Comparison of ENCODE assay signal across 8 cellular contexts in the genomic region with DNA sequence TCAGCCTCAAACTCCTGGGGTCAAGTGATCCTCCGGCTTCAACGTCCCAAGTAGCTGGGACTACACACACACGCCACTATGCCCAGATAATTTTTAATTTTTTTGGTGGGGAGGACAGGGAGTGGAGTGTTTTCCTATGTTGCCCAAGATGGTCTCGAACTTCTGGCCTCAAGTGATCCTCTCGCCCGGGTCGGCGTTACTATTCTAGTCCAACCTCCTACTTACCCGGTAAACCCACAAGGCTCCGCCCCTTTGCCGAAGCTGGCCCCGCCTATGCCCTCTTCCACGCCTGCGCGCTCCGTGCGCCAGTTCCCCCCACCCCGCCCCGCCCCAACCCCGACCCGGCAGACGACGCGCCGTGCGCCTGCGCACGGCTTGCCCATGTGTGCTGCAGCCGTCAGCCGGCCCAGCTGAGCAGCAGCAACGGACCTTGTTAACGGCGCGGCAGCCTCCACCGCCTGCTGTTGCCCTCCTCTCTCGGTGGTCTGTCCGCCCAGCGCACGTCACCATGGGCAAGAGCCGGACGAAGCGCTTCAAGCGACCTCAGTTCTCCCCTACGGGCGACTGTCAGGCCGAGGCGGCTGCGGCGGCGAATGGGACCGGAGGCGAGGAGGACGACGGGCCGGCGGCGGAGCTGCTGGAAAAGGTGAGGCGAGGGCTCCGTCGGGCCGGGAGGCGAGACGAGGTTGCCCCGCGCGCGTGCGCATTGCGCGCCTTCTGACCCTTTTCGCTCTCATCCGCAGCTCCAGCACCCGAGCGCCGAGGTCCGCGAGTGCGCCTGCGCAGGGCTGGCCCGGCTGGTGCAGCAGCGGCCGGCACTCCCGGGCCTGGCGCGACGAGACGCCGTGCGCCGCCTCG. TPM values are rescaled to one million over a fixed set of nuclear protein-coding genes. Genes with fewer than 3 reads are reported as not detected.
A peak's percentile ranks its signal among the peaks of the same experiment; 100 is the strongest.
DNase-seq lines count a peak whose midpoint lies in the region; ATAC-seq and TF ChIP-seq lines count a peak whose summit lies in the region.

A gene with protein sequence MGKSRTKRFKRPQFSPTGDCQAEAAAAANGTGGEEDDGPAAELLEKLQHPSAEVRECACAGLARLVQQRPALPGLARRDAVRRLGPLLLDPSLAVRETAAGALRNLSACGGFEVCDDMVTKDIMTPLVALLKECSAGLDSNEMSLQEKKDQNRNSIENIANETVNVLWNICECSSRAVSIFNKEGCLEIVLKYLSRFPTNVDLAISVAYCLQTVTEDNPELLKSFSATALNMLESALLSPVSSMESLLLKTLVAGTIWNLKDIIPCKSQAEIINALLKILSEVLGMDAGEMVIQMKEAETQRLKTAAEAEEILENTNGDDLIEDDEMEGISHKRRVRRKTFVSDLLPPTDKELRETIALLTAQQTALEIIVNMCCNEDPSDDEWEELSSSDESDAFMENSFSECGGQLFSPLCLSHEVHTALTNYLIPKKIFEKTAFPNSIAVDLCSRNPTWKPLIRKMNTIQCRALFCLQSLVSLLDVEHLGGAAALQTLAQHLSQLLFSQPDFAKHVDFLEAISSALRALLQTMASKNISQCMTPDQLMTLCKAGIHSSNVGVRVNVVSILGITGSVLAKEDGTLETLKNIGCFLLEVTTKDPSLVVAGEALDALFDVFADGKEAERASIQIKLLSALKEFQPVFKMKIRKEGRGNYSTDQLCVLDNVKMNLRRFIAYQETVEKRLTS (plus strand): TSS at position 347 of the 858 bp plus-strand sequence. CDS start 162 bp downstream, at position 509.

- peak within 1 kb of the TSS; percentile 83 to 96 for H4K8ac ChIP-seq in IMR-90 (ENCODE audit: low read depth in 2 of 2, low read length in 2 of 2)

- in situ Hi-C loops in IMR-90 (cut with MboI; ENCODE audit: low sequenced_read_pairs), result loop anchor here (5.0 kb wide), 1 partner anchor 141 kb away; no protein-coding TSS in a partner anchor

- H3K4me2 ChIP-seq in IMR-90 (ENCODE audit: low read depth, low read length) (peak within 1 kb of the TSS; percentile 95), OCI-LY7 (ENCODE audit: low read length) (peak within 1 kb of the TSS; percentile 81)

- peak within 1 kb of the TSS; percentile 96 for H3K14ac ChIP-seq in IMR-90 (replicated peaks; ENCODE audit: low read depth, low read length)

- H3K9me3 ChIP-seq in IMR-90 (ENCODE audit: control insufficient read depth, insufficient read depth, low read length), result no peaks in the 10 kb centered on the region
- H3K9me3 ChIP-seq in OCI-LY7 (ENCODE audit: low read length), result no peaks in the 10 kb centered on the region

- H2BK20ac ChIP-seq in IMR-90 (ENCODE audit: low read depth, low read length), result no peak within 1 kb of the TSS

- H2AK9ac ChIP-seq in IMR-90 (replicated peaks; ENCODE audit: low read depth, low read length, poor library complexity), result peak within 1 kb of the TSS; percentile 94

- peak; percentile 73 for ATAC-seq in GM21528 (IDR thresholded peaks at IDR 0.05; ENCODE audit: low FRiP score, unreplicated experiment)
- peak; percentile 94 for ATAC-seq in IMR-90 (ENCODE audit: low read depth)

- dilution Hi-C loops in IMR-90 (cut with HindIII; ENCODE audit: low sequenced_read_pairs, unreplicated experiment), result no loop called here

- TF ChIP-seq RAD21 in IMR-90 (IDR thresholded peaks at IDR 0.05; ENCODE audit: low read length), result no peak

- DNase-seq in DMS 273 (lab: John Stamatoyannopoulos, UW; ENCODE audit: unreplicated experiment) (peak; percentile 97), IMR-90 (peak; percentile 88), OCI-LY7 (ENCODE audit: low spot score) (peak; percentile 93), activated T-cell treated with anti-CD3 and anti-CD28 coated beads for 24 hours (ENCODE audit: low read depth) (peak; percentile 96), epithelial cell of proximal tubule (ENCODE audit: low read depth) (peak; percentile 36), mucosa of gallbladder (ENCODE audit: low spot score) (peak; percentile 94)
- peak; percentile 89 for DNase-seq in stimulated activated CD8-positive, alpha-beta memory T cell treated with anti-CD3 and anti-CD28 coated beads, Interleukin-4, amount 100 ng/mL, for 24 hours (ENCODE audit: low read depth)

- peak within 1 kb of the TSS; percentile 98 for H2AFZ ChIP-seq in IMR-90 (replicated peaks; ENCODE audit: low read length, poor library complexity)
- peak within 1 kb of the TSS; percentile 97 for H2AFZ ChIP-seq in OCI-LY7 (ENCODE audit: low read length)

- BruUV-seq in IMR-90 (replicated peaks; lab: Mats Ljungman, UMichigan) (no TSS peak), OCI-LY7 (replicated peaks; lab: Mats Ljungman, UMichigan) (no TSS peak)

- H3K9ac ChIP-seq in IMR-90 (ENCODE audit: low read depth, low read length), result peak within 1 kb of the TSS; percentile 89

- 0 out of 2 replicates have a peak, but pooled peaks have one; percentile 11 for TF ChIP-seq POLR2A in IMR-90 (IDR thresholded peaks at IDR 0.05; ENCODE audit: low read depth, low read length)

- 0 out of 2 replicates have a peak, but pooled peaks have one; percentile 1 for TF ChIP-seq CTCF in IMR-90 (conservative IDR thresholded peaks at IDR 0.05; ENCODE audit: low read depth, low read length)
- TF ChIP-seq CTCF in OCI-LY7 (conservative IDR thresholded peaks at IDR 0.05; ENCODE audit: low read length), result no peak
- no peak for TF ChIP-seq CTCF in epithelial cell of proximal tubule (conservative IDR thresholded peaks at IDR 0.05; ENCODE audit: low read depth, low read length)

- peaks cover 29 to 33% of the 10 kb centered on the region in 2 experiments for H3K79me1 ChIP-seq in IMR-90 (ENCODE audit: low read depth in 1 of 2, low read length in 2 of 2)

- H3K36me3 ChIP-seq in IMR-90 (ENCODE audit: control insufficient read depth, insufficient read depth, low read length), result peaks cover 6% of the 10 kb centered on the region
- H3K36me3 ChIP-seq in OCI-LY7 (ENCODE audit: insufficient read depth, low read length), result peaks cover 31% of the 10 kb centered on the region; the same call in 1 of the 2 replicates

- H4K5ac ChIP-seq in IMR-90 (ENCODE audit: low read depth, low read length), result peak within 1 kb of the TSS; percentile 46

- H3K18ac ChIP-seq in IMR-90 (ENCODE audit: low read depth, low read length), result peak within 1 kb of the TSS; percentile 73

- H3K4me3 ChIP-seq in IMR-90 (ENCODE audit: insufficient read depth, low read depth, low read length) (peak within 1 kb of the TSS; percentile 89), OCI-LY7 (ENCODE audit: low read depth, low read length, poor library complexity, severe bottlenecking) (peak within 1 kb of the TSS; percentile 80), epithelial cell of proximal tubule (ENCODE audit: low read depth, low read length) (peak within 1 kb of the TSS; percentile 85)

- CTCF ChIA-PET in IMR-90 (lab: Yijun Ruan, JAX), result interaction anchor here (0.6 to 3.6 kb wide), 4 partner anchors 131 to 600 kb away, joined by 3 to 25 read pairs (median 8); no protein-coding TSS in a partner anchor
- CTCF ChIA-PET in OCI-LY7 (lab: Charles Lee; ENCODE audit: unreplicated experiment), result interaction anchor here (0.6 to 2.7 kb wide), 2 partner anchors 24 to 145 kb away, joined by 3 to 21 read pairs; no protein-coding TSS in a partner anchor

- H3K4me1 ChIP-seq in IMR-90 (ENCODE audit: control insufficient read depth, insufficient read depth, low read length) (peaks cover 11% of the 10 kb centered on the region), OCI-LY7 (ENCODE audit: insufficient read depth, low read length, poor library complexity, severe bottlenecking) (peaks cover 26% of the 10 kb centered on the region)

- no peaks in the 10 kb centered on the region for H3K27me3 ChIP-seq in IMR-90 (ENCODE audit: control insufficient read depth, insufficient read depth, low read length)

- H3K9me2 ChIP-seq in OCI-LY7 (ENCODE audit: insufficient read depth, low read length), result no peaks in the 10 kb centered on the region

- peak within 1 kb of the TSS; percentile 96 for H3K23ac ChIP-seq in IMR-90 (ENCODE audit: low read depth, low read length)

- 0% methylated on average over 58 of the region's 91 CpGs; no CpG with 5 or more reads in 1 of the 2 experiments for WGBS in IMR-90 (ENCODE audit: extremely low coverage in 2 of 2, insufficient read length in 1 of 2), 2 experiments

- H2BK5ac ChIP-seq in IMR-90 (ENCODE audit: low read depth, low read length, poor library complexity, severe bottlenecking), result peak within 1 kb of the TSS; percentile 89

- peaks cover 3% of the 10 kb centered on the region for H3K9me1 ChIP-seq in IMR-90 (ENCODE audit: insufficient read depth, low read length)

- H3K27ac ChIP-seq in IMR-90 (ENCODE audit: insufficient read depth, low read length), result peak within 1 kb of the TSS; percentile 96
- H3K27ac ChIP-seq in OCI-LY7 (ENCODE audit: low read depth, low read length, poor library complexity, severe bottlenecking), result peak within 1 kb of the TSS; percentile 89

- intact Hi-C loops in IMR-90 (cut with micrococcal nuclease), result loop anchor here (1.0 to 5.0 kb wide), 5 partner anchors 27 to 599 kb away; a partner anchor contains a TSS
- intact Hi-C loops in OCI-LY7 (cut with micrococcal nuclease; ENCODE audit: unreplicated experiment), result loop anchor here (2.0 to 10.0 kb wide), 4 partner anchors 41 to 299 kb away; a partner anchor contains a TSS

- H3K4ac ChIP-seq in IMR-90 (ENCODE audit: low read depth, low read length), result peak within 1 kb of the TSS; percentile 96

- H2BK15ac ChIP-seq in IMR-90 (ENCODE audit: low read depth, low read length), result 0 out of 3 replicates have a peak within 1 kb of the TSS, but pooled peaks have one; percentile 32

- H4K20me1 ChIP-seq in IMR-90 (ENCODE audit: insufficient read depth, low read length), result peaks cover 30% of the 10 kb centered on the region
- H4K20me1 ChIP-seq in OCI-LY7 (ENCODE audit: insufficient read depth, low read length), result peaks cover 5% of the 10 kb centered on the region; the same call in 1 of the 2 replicates

- peak within 1 kb of the TSS; percentile 77; the same call in 1 of the 2 replicates for H3K56ac ChIP-seq in IMR-90 (ENCODE audit: extremely low read depth, insufficient read depth, low read length)

- POLR2A ChIA-PET in IMR-90 (lab: Charles Lee; ENCODE audit: unreplicated experiment), result interaction anchor here (0.6 kb wide), 1 partner anchor 1907 kb away, joined by 4 read pairs; no protein-coding TSS in a partner anchor
- POLR2A ChIA-PET in OCI-LY7 (lab: Charles Lee), result interaction anchor here (0.5 to 2.4 kb wide), 10 partner anchors 10 to 189 kb away, joined by 3 to 11 read pairs (median 3); a partner anchor contains a TSS

- H3K79me2 ChIP-seq in OCI-LY7 (ENCODE audit: insufficient read depth, low read depth, low read length), result peaks cover 28% of the 10 kb centered on the region

- peak within 1 kb of the TSS; percentile 54 for H2BK120ac ChIP-seq in IMR-90 (ENCODE audit: low read depth, low read length)

- peak within 1 kb of the TSS; percentile 93 for H2AK5ac ChIP-seq in IMR-90 (ENCODE audit: low read depth, low read length)

- peak within 1 kb of the TSS; percentile 92 for H4K91ac ChIP-seq in IMR-90 (ENCODE audit: insufficient read depth, low read depth, low read length)

RNA-seq across cellular contexts. Expression of the gene that starts here (rescaled TPM):
- total RNA-seq in IMR-90 (2012; rRNA removed), result 21.1 and 25.3 TPM in 2 replicates
- polyA plus RNA-seq in IMR-90 (2012; rRNA removed), result 7.9 and 9.4 TPM in 2 replicates
- 4.0 and 4.6 TPM in 2 replicates for polyA plus RNA-seq in IMR-90 (2012; cell fraction: cytosol; rRNA removed)
- polyA plus RNA-seq in IMR-90 (2012; cell fraction: nucleus; rRNA removed; ENCODE audit: low replicate concordance), result 13.3 and 18.1 TPM in 2 replicates
- total RNA-seq in OCI-LY7 (2014; rRNA removed; shearing (Covaris generic)), result 36.8 and 50.6 TPM in 2 replicates
- total RNA-seq in OCI-LY7 (2022), result 25.0 and 34.2 TPM in 2 replicates
- 18.3 and 25.8 TPM in 2 replicates for total RNA-seq in epithelial cell of proximal tubule
- 17.7 TPM for total RNA-seq in mucosa of gallbladder

Comparison
In these comparisons a context has a peak if more than half of its experiments do, and no peak if none do; other contexts are left out.
1. Peak in every context shown above with its lines: DNase-seq, ATAC-seq, H3K4me3 ChIP-seq and H3K27ac ChIP-seq.
2. DNase-seq: peak in every context shown above with its lines; median percentile 97 in DMS 273; 96 in activated T-cell treated with anti-CD3 and anti-CD28 coated beads for 24 hours; 94 in mucosa of gallbladder; 93 in OCI-LY7; 89 in stimulated activated CD8-positive, alpha-beta memory T cell treated with anti-CD3 and anti-CD28 coated beads, Interleukin-4, amount 100 ng/mL, for 24 hours; 88 in IMR-90; 36 in epithelial cell of proximal tubule.